8 cellular contexts compared by ENCODE assay signal in genomic region chr15:50145451-50145872, GRCh38. TPM values are rescaled to one million over a fixed set of nuclear protein-coding genes. Genes with fewer than 3 reads are reported as not detected.
DNase-seq lines count a peak whose midpoint lies in the region; ATAC-seq and TF ChIP-seq lines count a peak whose summit lies in the region.

No MANE protein-coding gene starts in this region.

- H3K36me3 ChIP-seq in ACC112 (ENCODE audit: insufficient read depth, low read length) (no peaks in the 10 kb centered on the region), MM.1S (replicated peaks; ENCODE audit: insufficient read depth, low read length) (no peaks in the 10 kb centered on the region), SJSA1 (no peaks in the 10 kb centered on the region)

- no peaks in the 10 kb centered on the region for H3K36me3 Mint-ChIP-seq in natural killer cell

- H3K4me1 Mint-ChIP-seq in natural killer cell = peaks cover 0 to 5% of the 10 kb centered on the region in 2 donors

- intact Hi-C loops in natural killer cell (cut with micrococcal nuclease) = loop anchor here (1.0 kb wide), 3 partner anchors 142 to 1284 kb away; no protein-coding TSS in a partner anchor

- no peaks in the 10 kb centered on the region for H4K20me1 ChIP-seq in MM.1S (ENCODE audit: insufficient read depth, low read length)

- H3K27me3 ChIP-seq in ACC112 (ENCODE audit: insufficient read depth, low read length) (no peaks in the 10 kb centered on the region), MM.1S (replicated peaks; ENCODE audit: insufficient read depth, low read length) (no peaks in the 10 kb centered on the region), SJSA1 (replicated peaks) (no peaks in the 10 kb centered on the region)

- H3K27ac ChIP-seq in ACC112 (ENCODE audit: low read depth, low read length) (peak overlapping the region; percentile 29; the same call in 1 of the 2 replicates), MM.1S (ENCODE audit: low read length) (no peak overlapping the region), SJSA1 (no peak overlapping the region)

- H3K4me3 ChIP-seq in ACC112 (ENCODE audit: low read depth, low read length) (no peak overlapping the region), GM12865 (ENCODE audit: low read depth, low read length) (no peak overlapping the region), MM.1S (ENCODE audit: low read length) (no peak overlapping the region), SJSA1 (no peak overlapping the region)

- TF ChIP-seq CTCF in GM12865 (IDR thresholded peaks at IDR 0.05; ENCODE audit: insufficient read depth, low read depth, low read length, missing control alignments) (peak; percentile 31), MM.1S (IDR thresholded peaks at IDR 0.05; ENCODE audit: low read length) (peak; percentile 46), natural killer cell (IDR thresholded peaks at IDR 0.05) (peak; percentile 81)

- ATAC-seq in natural killer cell = peak; percentile 56 to 67 (median 62)

- H3K79me2 ChIP-seq in ACC112 (ENCODE audit: control insufficient read depth, insufficient read depth, low read length, unreplicated experiment) (no peaks in the 10 kb centered on the region), MM.1S (ENCODE audit: low read length) (no peaks in the 10 kb centered on the region)

- H3K4me1 ChIP-seq in ACC112 (ENCODE audit: control insufficient read depth, insufficient read depth, low read length, unreplicated experiment) (peaks cover 17% of the 10 kb centered on the region), MM.1S (ENCODE audit: low read length) (no peaks in the 10 kb centered on the region), SJSA1 (replicated peaks) (peaks cover 6% of the 10 kb centered on the region)

- H2AFZ ChIP-seq in ACC112 (ENCODE audit: low read length, unreplicated experiment) (peak overlapping the region; percentile 16), MM.1S (ENCODE audit: low read length) (no peak overlapping the region)

- H3K9me3 Mint-ChIP-seq in natural killer cell = no peaks in the 10 kb centered on the region

- DNase-seq in GM12865 (ENCODE audit: low read depth) (peak; percentile 50), MM.1S (peak; percentile 53), SJSA1 (ENCODE audit: low read depth in 1 of 2, low spot score in 2 of 2) (peak; percentile 69 to 76), fibroblast of gingiva (ENCODE audit: low read depth) (peak; percentile 65), natural killer cell (no peak), NK-92 (lab: John Stamatoyannopoulos, UW; ENCODE audit: unreplicated experiment) (no peak)
- DNase-seq in stimulated activated CD4-positive, alpha-beta T cell treated with anti-CD3 and anti-CD28 coated beads, Interleukin-15, amount 100 ng/mL, for 24 hours = no peak

- H3F3A ChIP-seq in MM.1S (ENCODE audit: insufficient read depth, low read length) = no peaks in the 10 kb centered on the region

- H3K27me3 Mint-ChIP-seq in natural killer cell (ENCODE audit: low read depth in 2 of 2) = no peaks in the 10 kb centered on the region

- H3K9ac ChIP-seq in MM.1S (ENCODE audit: low read length) = no peak overlapping the region

- no peak overlapping the region for H3K27ac Mint-ChIP-seq in natural killer cell

- H3K9me2 ChIP-seq in MM.1S (replicated peaks; ENCODE audit: insufficient read depth, low read length) = no peaks in the 10 kb centered on the region

- H3K9me3 ChIP-seq in MM.1S (replicated peaks; ENCODE audit: insufficient read depth, low read length) (no peaks in the 10 kb centered on the region), SJSA1 (replicated peaks) (no peaks in the 10 kb centered on the region)

- H3K4me2 ChIP-seq in MM.1S (ENCODE audit: low read depth, low read length) = no peak overlapping the region

- no peak overlapping the region for H3K4me3 Mint-ChIP-seq in natural killer cell

RNA-seq across cellular contexts. Expression of gene ATP8B4, which starts 26.4 kb away (rescaled TPM):
- 0.16 TPM in 1 of 2 replicates, not detected in the other for total RNA-seq in SJSA1 (2014; rRNA removed; shearing (Covaris generic))
- total RNA-seq in natural killer cell = 10 to 100 TPM; 55.6 to 89.5 (median 75.1) TPM

RNA-seq across cellular contexts. Expression of gene SLC27A2, which starts 36.5 kb away (rescaled TPM):
- total RNA-seq in SJSA1 (2014; rRNA removed; shearing (Covaris generic)) = 0.13 TPM in 1 of 2 replicates, not detected in the other
- total RNA-seq in natural killer cell = 1 to 10 TPM in 1 of 3 donors, under 1 TPM in 2; 0.47 to 2.7 (median 0.50) TPM

Comparison
In these comparisons a context has a peak if more than half of its experiments do, and no peak if none do; other contexts are left out.
1. DNase-seq: peak in GM12865 (single experiment), MM.1S (single experiment), SJSA1 (2 of 2) and fibroblast of gingiva (single experiment); none in natural killer cell (single experiment), stimulated activated CD4-positive, alpha-beta T cell treated with anti-CD3 and anti-CD28 coated beads, Interleukin-15, amount 100 ng/mL, for 24 hours (single experiment) and NK-92 (single experiment).
2. CTCF ChIP-seq: peak in every context shown above with its lines; median percentile 81 in natural killer cell; 46 in MM.1S; 31 in GM12865.
3. RNA of gene ATP8B4, which starts 26.4 kb away (total RNA-seq): 55.6 to 89.5 TPM in natural killer cell; 0.16 TPM in SJSA1; every median in the first group is over 10 times any median in the second.